Comparison of ENCODE assay signal across 15 cellular contexts in genomic region chr7:133551471-133551870, GRCh38.
DNase-seq lines count a peak whose midpoint lies in the region; ATAC-seq and TF ChIP-seq lines count a peak whose summit lies in the region.
"Had no signal": no experiment of that assay in that cellular context is flagged by ENCODE, and none has a peak within 500 bp of the region (broad histone marks: within the 10 kb centered on the region; RNA-seq: fewer than 3 reads in every experiment).

No MANE protein-coding gene starts in this region.

- peaks cover 31% of the 10 kb centered on the region for H3K4me1 Mint-ChIP-seq in brain
- H3K4me1 Mint-ChIP-seq: IgD-negative memory B cell had no signal

- peak overlapping the region in 2 of 5 experiments; percentile 48 to 64 for H3K4me3 Mint-ChIP-seq in brain
- H3K4me3 Mint-ChIP-seq: CD8-positive, alpha-beta T cell; IgD-negative memory B cell had no signal

- H3K4me3 ChIP-seq in HEK293 (ENCODE audit: low read depth, low read length) (no peak overlapping the region), upper lobe of right lung (no peak overlapping the region)
- H3K4me3 ChIP-seq: GM12878, GM23248 had no signal

- H3K36me3 Mint-ChIP-seq in brain = peaks cover 3% of the 10 kb centered on the region

- intact Hi-C loops in upper lobe of right lung (cut with DNase I) = no loop called here

- H3K27ac Mint-ChIP-seq in brain = peak overlapping the region in 4 of 5 experiments; percentile 38 to 92 (median 65)
- H3K27ac Mint-ChIP-seq: CD8-positive, alpha-beta T cell; IgD-negative memory B cell had no signal

- H3K36me3 ChIP-seq in HEK293 (ENCODE audit: control insufficient read depth in 2 of 2, insufficient read depth in 1 of 2, low read length in 2 of 2) = no peaks in the 10 kb centered on the region
- H3K36me3 ChIP-seq in upper lobe of right lung = no peaks in the 10 kb centered on the region
- H3K36me3 ChIP-seq: BE2C had no signal

- H3K4me1 ChIP-seq in HEK293 (ENCODE audit: control insufficient read depth, insufficient read depth, low read length) (peaks cover 9% of the 10 kb centered on the region), upper lobe of right lung (no peaks in the 10 kb centered on the region)

- no peaks in the 10 kb centered on the region for H3K27me3 ChIP-seq in upper lobe of right lung
- H3K27me3 ChIP-seq: BE2C had no signal

- H3K27ac ChIP-seq in HEK293 (ENCODE audit: extremely low read depth, low read depth, low read length) = no peak overlapping the region
- H3K27ac ChIP-seq in upper lobe of right lung = no peak overlapping the region
- H3K27ac ChIP-seq: C4-2B, GM23248 had no signal

- no peak for ATAC-seq in upper lobe of right lung
- ATAC-seq: CD8-positive, alpha-beta T cell; GM12878 had no signal

- no peak for TF ChIP-seq CTCF in HEK293 (tag by site-specific recombination; IDR thresholded peaks at IDR 0.05)
- TF ChIP-seq CTCF in brain (conservative IDR thresholded peaks at IDR 0.05) = no peak
- no peak for TF ChIP-seq CTCF in upper lobe of right lung (IDR thresholded peaks at IDR 0.05)

- POLR2A ChIA-PET in HEK293 (lab: Yijun Ruan, JAX) = no interaction called here

- H3K9me3 Mint-ChIP-seq in brain = peaks cover 0 to 3% (median 0%) of the 10 kb centered on the region in 5 experiments
- H3K9me3 Mint-ChIP-seq: CD8-positive, alpha-beta T cell had no signal

- DNase-seq in NCI-H524 (lab: John Stamatoyannopoulos, UW) (peak; percentile 38 to 74), NCI-H2081 (lab: John Stamatoyannopoulos, UW) (no peak), upper lobe of right lung (no peak), DMS153 (lab: John Stamatoyannopoulos, UW) (no peak)
- no peak for DNase-seq in activated T-cell treated with anti-CD3 and anti-CD28 coated beads, Interleukin-2, amount 50 U/mL, for 48 hours
- DNase-seq: BE2C; CD8-positive, alpha-beta T cell; COR-L47; GM23248; H7 had no signal

- H3K27me3 Mint-ChIP-seq in brain = no peaks in the 10 kb centered on the region
- H3K27me3 Mint-ChIP-seq: IgD-negative memory B cell had no signal

- CTCF ChIA-PET in HEK293 (lab: Yijun Ruan, JAX) = interaction anchor here (0.8 kb wide), 1 partner anchor 303 kb away, joined by 4 read pairs; no protein-coding TSS in a partner anchor

- H3K9me3 ChIP-seq in HEK293 (ENCODE audit: control insufficient read depth, insufficient read depth, low read depth, low read length) (no peaks in the 10 kb centered on the region), upper lobe of right lung (no peaks in the 10 kb centered on the region)
- H3K9me3 ChIP-seq: BE2C had no signal

TF ChIP-seq in HEK293, 187 proteins besides CTCF, POLR2A, EP300 and RAD21:
- TF ChIP-seq ZNF843 (tag by site-specific recombination; IDR thresholded peaks at IDR 0.05) (0 out of 2 replicates have a peak, but pooled peaks have one; percentile 19), KLF16 (tag by site-specific recombination; IDR thresholded peaks at IDR 0.05) (no peak)

Comparison
In these comparisons a context has a peak if more than half of its experiments do, and no peak if none do; other contexts are left out.
1. DNase-seq: peak in NCI-H524 (2 of 2); none in NCI-H2081 (0 of 2), upper lobe of right lung (single experiment), DMS153 (single experiment) and activated T-cell treated with anti-CD3 and anti-CD28 coated beads, Interleukin-2, amount 50 U/mL, for 48 hours (0 of 2).